Comparison of ENCODE assay signal across 1 cellular context in genomic region chr10:26857553-26857952, GRCh38.
TF ChIP-seq lines count a peak whose summit lies in the region.

No MANE protein-coding gene starts in this region.

TF ChIP-seq in HepG2, 621 proteins besides CTCF, POLR2A, EP300 and RAD21:
- peak; percentile 94 for TF ChIP-seq ZNF770 (CRISPR knock-in tag; IDR thresholded peaks at IDR 0.05)
- peak; percentile 71; the same call in 1 of the 2 replicates for TF ChIP-seq ZNF263 (CRISPR knock-in tag; IDR thresholded peaks at IDR 0.05)
